ENCODE assay signal across 8 cellular contexts in genomic region chr20:41318271-41318649, GRCh38. TPM values are rescaled to one million over a fixed set of nuclear protein-coding genes. Genes with fewer than 3 reads are reported as not detected.
A peak's percentile ranks its signal among the peaks of the same experiment; 100 is the strongest.
DNase-seq lines count a peak whose midpoint lies in the region; ATAC-seq and TF ChIP-seq lines count a peak whose summit lies in the region.

No MANE protein-coding gene starts in this region.

- H3K27me3 ChIP-seq in left lung (no peaks in the 10 kb centered on the region), tibial nerve (no peaks in the 10 kb centered on the region)

- no peaks in the 10 kb centered on the region for H3K27me3 Mint-ChIP-seq in activated T-cell treated with anti-CD3 and anti-CD28 coated beads, Interleukin-2, amount 50 U/mL, for 72 hours (ENCODE audit: low read depth)
- H3K27me3 Mint-ChIP-seq in activated naive CD8-positive, alpha-beta T cell treated with anti-CD3 and anti-CD28 coated beads, Interleukin-2, amount 10 ng/mL, durations not matched to agents 7 days and 5 days, result peaks cover 4% of the 10 kb centered on the region

- peaks cover 34% of the 10 kb centered on the region for H3K4me1 Mint-ChIP-seq in activated T-cell treated with anti-CD3 and anti-CD28 coated beads, Interleukin-2, amount 50 U/mL, for 72 hours (ENCODE audit: low read depth)
- peaks cover 22% of the 10 kb centered on the region for H3K4me1 Mint-ChIP-seq in activated naive CD8-positive, alpha-beta T cell treated with anti-CD3 and anti-CD28 coated beads, Interleukin-2, amount 10 ng/mL, durations not matched to agents 7 days and 5 days

- TF ChIP-seq POLR2A in tibial nerve (IDR thresholded peaks at IDR 0.05), result no peak

- H3K9me3 ChIP-seq in left lung (no peaks in the 10 kb centered on the region), tibial nerve (no peaks in the 10 kb centered on the region)

- peak overlapping the region in 1 of 2 donors; percentile 81 for H3K27ac ChIP-seq in left lung
- H3K27ac ChIP-seq in tibial nerve, result peak overlapping the region; percentile 33 to 95 (median 82)

- peak overlapping the region; percentile 77 for H3K27ac Mint-ChIP-seq in activated T-cell treated with anti-CD3 and anti-CD28 coated beads, Interleukin-2, amount 50 U/mL, for 72 hours
- H3K27ac Mint-ChIP-seq in activated naive CD8-positive, alpha-beta T cell treated with anti-CD3 and anti-CD28 coated beads, Interleukin-2, amount 10 ng/mL, durations not matched to agents 7 days and 5 days, result peak overlapping the region; percentile 27

- POLR2A ChIA-PET in activated naive CD8-positive, alpha-beta T cell treated with anti-CD3 and anti-CD28 coated beads, Interleukin-2, amount 10 ng/mL, durations not matched to agents 7 days and 5 days (lab: Charles Lee), result interaction anchor here (2.0 kb wide), 1 partner anchor 181 kb away, joined by 8 read pairs; the partner anchor contains the start of gene PLCG1

- H3K36me3 Mint-ChIP-seq in activated T-cell treated with anti-CD3 and anti-CD28 coated beads, Interleukin-2, amount 50 U/mL, for 72 hours (ENCODE audit: insufficient read depth in 2 of 2), result no peaks in the 10 kb centered on the region
- H3K36me3 Mint-ChIP-seq in activated naive CD8-positive, alpha-beta T cell treated with anti-CD3 and anti-CD28 coated beads, Interleukin-2, amount 10 ng/mL, durations not matched to agents 7 days and 5 days, result peaks cover 1% of the 10 kb centered on the region

- 58 to 65% methylated on average over 5 of the region's 5 CpGs for WGBS in tibial nerve, 2 donors

- TF ChIP-seq EP300 in tibial nerve (IDR thresholded peaks at IDR 0.05), result no peak

- no peaks in the 10 kb centered on the region for H3K36me3 ChIP-seq in left lung
- no peaks in the 10 kb centered on the region for H3K36me3 ChIP-seq in tibial nerve

- TF ChIP-seq CTCF in left lung (IDR thresholded peaks at IDR 0.05) (no peak), tibial nerve (IDR thresholded peaks at IDR 0.05) (no peak)

- no peaks in the 10 kb centered on the region for H3K9me3 Mint-ChIP-seq in activated T-cell treated with anti-CD3 and anti-CD28 coated beads, Interleukin-2, amount 50 U/mL, for 72 hours
- H3K9me3 Mint-ChIP-seq in activated naive CD8-positive, alpha-beta T cell treated with anti-CD3 and anti-CD28 coated beads, Interleukin-2, amount 10 ng/mL, durations not matched to agents 7 days and 5 days, result no peaks in the 10 kb centered on the region

- intact Hi-C loops in left lung (cut with DNase I), result no loop called here

- H3K4me3 Mint-ChIP-seq in activated T-cell treated with anti-CD3 and anti-CD28 coated beads, Interleukin-2, amount 50 U/mL, for 72 hours, result peak overlapping the region; percentile 61 to 85
- peak overlapping the region; percentile 41 for H3K4me3 Mint-ChIP-seq in activated naive CD8-positive, alpha-beta T cell treated with anti-CD3 and anti-CD28 coated beads, Interleukin-2, amount 10 ng/mL, durations not matched to agents 7 days and 5 days

- ATAC-seq in activated T-cell treated with anti-CD3 and anti-CD28 coated beads, Interleukin-2, amount 50 U/mL, for 72 hours (replicated peaks in 1 of 2), result no peak
- ATAC-seq in activated naive CD8-positive, alpha-beta T cell treated with anti-CD3 and anti-CD28 coated beads, Interleukin-2, amount 10 ng/mL, durations not matched to agents 7 days and 5 days (ENCODE audit: low read depth), result no peak
- ATAC-seq in left lung, result no peak
- ATAC-seq in HG02763 (IDR thresholded peaks at IDR 0.05; ENCODE audit: unreplicated experiment), result no peak

- H3K4me3 ChIP-seq in left lung (peak overlapping the region; percentile 19 to 51), tibial nerve (peak overlapping the region in 2 of 4 donors; percentile 34 to 83)

- H3K4me1 ChIP-seq in left lung (peaks cover 5 to 28% of the 10 kb centered on the region in 2 donors), tibial nerve (peaks cover 0 to 39% (median 8%) of the 10 kb centered on the region in 4 donors)

- DNase-seq in activated T-cell treated with anti-CD3 and anti-CD28 coated beads, Interleukin-2, amount 50 U/mL, for 72 hours, result no peak
- DNase-seq in activated T-cell treated with anti-CD3 and anti-CD28 coated beads for 4 hours (no peak), left lung (no peak), tibial nerve (ENCODE audit: low spot score in 2 of 2) (no peak), HCEC 1CT (no peak)
- no peak for DNase-seq in activated naive CD8-positive, alpha-beta T cell treated with anti-CD3 and anti-CD28 coated beads, Interleukin-2, amount 10 ng/mL, durations not matched to agents 7 days and 5 days
- no peak for DNase-seq in stimulated activated CD4-positive, alpha-beta T cell treated with anti-CD3 and anti-CD28 coated beads, Interleukin-4, amount 100 ng/mL, for 1 hour

RNA-seq across cellular contexts. Expression of gene ZHX3, which starts 0.7 kb away (rescaled TPM):
- 10 to 100 TPM; 10.2 to 11.5 TPM for total RNA-seq in activated T-cell treated with anti-CD3 and anti-CD28 coated beads, Interleukin-2, amount 50 U/mL, for 72 hours
- total RNA-seq in activated naive CD8-positive, alpha-beta T cell treated with anti-CD3 and anti-CD28 coated beads, Interleukin-2, amount 10 ng/mL, durations not matched to agents 7 days and 5 days, result 10 to 100 TPM; 12.3 to 17.1 TPM
- 10 to 100 TPM; 45.9 to 47.9 TPM for total RNA-seq in left lung
- total RNA-seq in tibial nerve, result 10 to 100 TPM; 47.1 to 58.6 (median 50.7) TPM

RNA-seq across cellular contexts. Expression of gene LPIN3, which starts 22.4 kb away (rescaled TPM):
- total RNA-seq in activated T-cell treated with anti-CD3 and anti-CD28 coated beads, Interleukin-2, amount 50 U/mL, for 72 hours, result 1 to 10 TPM; 2.5 to 2.6 TPM
- total RNA-seq in activated naive CD8-positive, alpha-beta T cell treated with anti-CD3 and anti-CD28 coated beads, Interleukin-2, amount 10 ng/mL, durations not matched to agents 7 days and 5 days, result 1 to 10 TPM; 2.2 to 2.5 TPM
- total RNA-seq in left lung, result 10 to 100 TPM; 10.8 to 20.4 TPM
- 10 to 100 TPM; 24.5 to 64.8 (median 36.5) TPM for total RNA-seq in tibial nerve

RNA-seq across cellular contexts. Expression of gene EMILIN3, which starts 48.4 kb away (rescaled TPM):
- not detected for total RNA-seq in activated T-cell treated with anti-CD3 and anti-CD28 coated beads, Interleukin-2, amount 50 U/mL, for 72 hours
- total RNA-seq in activated naive CD8-positive, alpha-beta T cell treated with anti-CD3 and anti-CD28 coated beads, Interleukin-2, amount 10 ng/mL, durations not matched to agents 7 days and 5 days, result not detected
- total RNA-seq in left lung (under 1 TPM; 0.08 to 0.29 TPM), tibial nerve (10 to 100 TPM in 3 of 4 donors, 1 to 10 TPM in 1; 1.8 to 84.6 (median 32.9) TPM)
